Comparison of ENCODE assay signal across 14 cellular contexts in genomic region chr1:212167098-212167497, GRCh38.
DNase-seq lines count a peak whose midpoint lies in the region; ATAC-seq and TF ChIP-seq lines count a peak whose summit lies in the region.
"Had no signal": no experiment of that assay in that cellular context is flagged by ENCODE, and none has a peak within 500 bp of the region (broad histone marks: within the 10 kb centered on the region; RNA-seq: fewer than 3 reads in every experiment).

No MANE protein-coding gene starts in this region.

- TF ChIP-seq CTCF in cardiac fibroblast (IDR thresholded peaks at IDR 0.05; ENCODE audit: low read depth, low read length) (no peak), spleen (IDR thresholded peaks at IDR 0.05 in 8 of 11, conservative IDR thresholded peaks at IDR 0.05 in 3 of 11) (no peak)

- 17 to 32% (median 19%) methylated on average over 6 to 7 of the region's 7 CpGs for WGBS in spleen, 5 donors

- no peak for ATAC-seq in GM21619 (IDR thresholded peaks at IDR 0.05; ENCODE audit: unreplicated experiment)
- ATAC-seq: natural killer cell had no signal

- peaks cover 4 to 22% (median 15%) of the 10 kb centered on the region in 6 donors for H3K4me1 ChIP-seq in spleen

- peak; percentile 7 for DNase-seq in NCI-H1092 treated with DMSO at 0.1 percent for 48 hours (lab: John Stamatoyannopoulos, UW)
- DNase-seq in NCI-H1092 (lab: John Stamatoyannopoulos, UW) = no peak
- DNase-seq in cardiac fibroblast (ENCODE audit: low read depth in 2 of 2) = peak; percentile 50 to 69
- DNase-seq in kidney tubule cell (ENCODE audit: low spot score) = peak; percentile 46
- DNase-seq in spleen = peak; percentile 81
- no peak for DNase-seq in ecto neural progenitor cell (ENCODE audit: low spot score)
- no peak for DNase-seq in NCI-H446 treated with DMSO at 0.1 percent for 48 hours (lab: John Stamatoyannopoulos, UW)
- DNase-seq: 8988T; activated T-cell treated with anti-CD3 and anti-CD28 coated beads, Interleukin-2, amount 50 U/mL, for 1 hour; hippocampal formation; natural killer cell; stimulated activated CD4-positive, alpha-beta T cell treated with anti-CD3 and anti-CD28 coated beads, Interleukin-4, amount 100 ng/mL, for 1 hour had no signal

- no peaks in the 10 kb centered on the region for H3K9me3 ChIP-seq in spleen

- H3K27ac ChIP-seq in spleen = peak overlapping the region in 7 of 8 donors; percentile 16 to 76 (median 66)
- H3K27ac ChIP-seq: cardiac muscle cell had no signal

- intact Hi-C loops in spleen (cut with DNase I; ENCODE audit: low total_unique reads) = no loop called here

- TF ChIP-seq POLR2A in spleen (IDR thresholded peaks at IDR 0.05) = no peak

- H3K36me3 ChIP-seq in spleen = no peaks in the 10 kb centered on the region
- H3K36me3 ChIP-seq: cardiac muscle cell had no signal

- H3K4me3 ChIP-seq in cardiac fibroblast (replicated peaks in 1 of 2; ENCODE audit: low read depth in 2 of 2, low read length in 2 of 2) = no peak overlapping the region
- H3K4me3 ChIP-seq in spleen = peak overlapping the region in 1 of 8 donors; percentile 20
- H3K4me3 ChIP-seq: cardiac muscle cell had no signal

- H3K27me3 ChIP-seq in spleen (replicated peaks in 1 of 7) = no peaks in the 10 kb centered on the region
- H3K27me3 ChIP-seq: cardiac muscle cell had no signal

Comparison
In these comparisons a context has a peak if more than half of its experiments do, and no peak if none do; other contexts are left out.
1. DNase-seq: peak in NCI-H1092 treated with DMSO at 0.1 percent for 48 hours (single experiment), cardiac fibroblast (2 of 2), kidney tubule cell (single experiment) and spleen (single experiment); none in NCI-H1092 (single experiment), ecto neural progenitor cell (single experiment) and NCI-H446 treated with DMSO at 0.1 percent for 48 hours (single experiment).